ENCODE assay signal across 17 cellular contexts in the genomic region with DNA sequence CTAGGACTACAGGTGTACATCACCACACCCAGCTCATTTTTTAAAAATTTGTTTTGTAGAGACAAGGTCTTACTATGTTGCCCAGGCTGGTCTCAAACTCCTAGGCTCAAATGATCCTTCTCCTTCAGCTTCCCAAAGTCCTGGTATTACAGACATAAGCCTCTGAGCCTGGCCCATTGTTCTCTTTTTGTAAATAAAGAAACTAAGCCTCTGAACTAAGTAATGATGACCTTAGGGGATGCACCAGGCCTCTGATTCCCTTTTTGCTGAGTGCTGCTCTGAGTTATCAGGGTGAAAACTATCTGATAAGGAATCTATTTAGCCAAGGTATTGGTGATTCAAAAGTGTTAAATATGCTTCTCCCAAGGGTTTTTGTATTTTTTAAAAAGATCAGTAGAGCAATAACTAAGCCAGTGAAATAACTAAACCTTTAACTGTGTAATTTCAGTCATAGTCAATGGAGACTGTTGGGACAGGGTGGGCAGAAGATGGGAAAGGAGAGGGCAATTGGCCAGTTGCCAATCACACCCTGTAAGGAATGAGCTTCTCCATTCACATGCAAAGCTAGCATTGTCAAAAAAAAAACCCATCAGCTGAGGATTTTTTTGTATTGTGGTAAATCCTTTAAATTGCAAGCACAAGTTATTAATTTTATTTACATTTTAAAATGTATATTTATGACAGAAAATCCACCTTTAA.
DNase-seq lines count a peak whose midpoint lies in the region; ATAC-seq and TF ChIP-seq lines count a peak whose summit lies in the region.
"Had no signal": no experiment of that assay in that cellular context is flagged by ENCODE, and none has a peak within 500 bp of the region (broad histone marks: within the 10 kb centered on the region; RNA-seq: fewer than 3 reads in every experiment).

No MANE protein-coding gene starts in this region.

- H3K4me1 Mint-ChIP-seq in GM23338 (peaks cover 7% of the 10 kb centered on the region), neural progenitor cell (peaks cover 8% of the 10 kb centered on the region)
- no peaks in the 10 kb centered on the region for H3K4me1 Mint-ChIP-seq in activated CD4-positive, alpha-beta T cell treated with anti-CD3 and anti-CD28 coated beads for 36 hours
- H3K4me1 Mint-ChIP-seq: CD4-positive, alpha-beta memory T cell had no signal

- H3K4me1 ChIP-seq in GM23338 (ENCODE audit: insufficient read depth) = peaks cover 9% of the 10 kb centered on the region
- H3K4me1 ChIP-seq in NT2/D1 (ENCODE audit: insufficient read depth, insufficient read length) = no peaks in the 10 kb centered on the region
- peaks cover 6% of the 10 kb centered on the region for H3K4me1 ChIP-seq in neural progenitor cell
- H3K4me1 ChIP-seq: BE2C had no signal

- no peaks in the 10 kb centered on the region for H4K20me1 ChIP-seq in GM23338 (replicated peaks; ENCODE audit: insufficient read depth)
- H4K20me1 ChIP-seq in neural progenitor cell (ENCODE audit: low read depth) = no peaks in the 10 kb centered on the region

- no peak overlapping the region for H3K9ac ChIP-seq in NT2/D1 (ENCODE audit: insufficient read length, low read depth)
- no peak overlapping the region for H3K9ac ChIP-seq in neural progenitor cell

- H3F3A ChIP-seq in GM23338 (replicated peaks; ENCODE audit: low read depth) = no peaks in the 10 kb centered on the region
- no peaks in the 10 kb centered on the region for H3F3A ChIP-seq in neural progenitor cell (ENCODE audit: low read depth)

- H3K27me3 ChIP-seq in GM23338 (ENCODE audit: insufficient read depth) (no peaks in the 10 kb centered on the region), H7 (ENCODE audit: control insufficient read depth, insufficient read depth, low read length) (no peaks in the 10 kb centered on the region), NT2/D1 (ENCODE audit: insufficient read depth, insufficient read length) (no peaks in the 10 kb centered on the region), neural progenitor cell (no peaks in the 10 kb centered on the region)
- H3K27me3 ChIP-seq: BE2C had no signal

- DNase-seq in GM23338 (ENCODE audit: low spot score) = peak; percentile 17
- DNase-seq in H7 = peak; percentile 15
- DNase-seq in NT2/D1 (ENCODE audit: low read depth, low spot score) = peak; percentile 39
- DNase-seq in neural progenitor cell (ENCODE audit: low spot score) = no peak
- no peak for DNase-seq in activated CD4-positive, alpha-beta T cell treated with anti-CD3 and anti-CD28 coated beads for 36 hours
- DNase-seq in NCI-H1092 treated with DMSO at 0.1 percent for 48 hours (lab: John Stamatoyannopoulos, UW) = no peak
- DNase-seq: BE2C; CD4-positive, alpha-beta memory T cell; DMS79; GOT3; HCEC 1CT; HFFc6; IMR-90 had no signal

- no peaks in the 10 kb centered on the region for H3K27me3 Mint-ChIP-seq in GM23338 (ENCODE audit: insufficient read depth, low read depth, poor library complexity)
- H3K27me3 Mint-ChIP-seq in neural progenitor cell (ENCODE audit: insufficient read depth, low read depth) = no peaks in the 10 kb centered on the region
- H3K27me3 Mint-ChIP-seq in activated CD4-positive, alpha-beta T cell treated with anti-CD3 and anti-CD28 coated beads for 36 hours = peaks cover 8% of the 10 kb centered on the region

- H3K27ac ChIP-seq in GM23338 (ENCODE audit: low read depth) = no peak overlapping the region
- H3K27ac ChIP-seq in neural progenitor cell = no peak overlapping the region
- H3K27ac ChIP-seq: A549, C4-2B, HL-60 had no signal

- H3K9me3 Mint-ChIP-seq in GM23338 = no peaks in the 10 kb centered on the region; the same call in 2 of the 3 replicates
- no peaks in the 10 kb centered on the region for H3K9me3 Mint-ChIP-seq in neural progenitor cell
- H3K9me3 Mint-ChIP-seq in activated CD4-positive, alpha-beta T cell treated with anti-CD3 and anti-CD28 coated beads for 36 hours (ENCODE audit: low read depth) = peaks cover 2% of the 10 kb centered on the region
- H3K9me3 Mint-ChIP-seq: HFFc6 had no signal

- ATAC-seq in GM23338 = peak; percentile 76
- no peak for ATAC-seq in activated CD4-positive, alpha-beta T cell treated with anti-CD3 and anti-CD28 coated beads for 36 hours
- ATAC-seq: A549, GM12878 had no signal

- POLR2A ChIA-PET in activated CD4-positive, alpha-beta T cell treated with anti-CD3 and anti-CD28 coated beads for 36 hours (lab: Charles Lee) = no interaction called here

- H3K9me3 ChIP-seq in NT2/D1 (ENCODE audit: insufficient read depth, low read length) (no peaks in the 10 kb centered on the region), neural progenitor cell (ENCODE audit: low read depth) (no peaks in the 10 kb centered on the region)
- H3K9me3 ChIP-seq: A549, BE2C had no signal

- H3K27ac Mint-ChIP-seq in GM23338 = no peak overlapping the region
- H3K27ac Mint-ChIP-seq in neural progenitor cell = no peak overlapping the region
- H3K27ac Mint-ChIP-seq in activated CD4-positive, alpha-beta T cell treated with anti-CD3 and anti-CD28 coated beads for 36 hours = no peak overlapping the region
- H3K27ac Mint-ChIP-seq: CD4-positive, alpha-beta memory T cell; HFFc6 had no signal

- CTCF ChIA-PET in activated CD4-positive, alpha-beta T cell treated with anti-CD3 and anti-CD28 coated beads for 36 hours (lab: Charles Lee) = no interaction called here

- 0 out of 2 replicates have a peak overlapping the region, but pooled peaks have one; percentile 1 for H3K4me2 ChIP-seq in GM23338
- H3K4me2 ChIP-seq in neural progenitor cell = peak overlapping the region; percentile 5
- H3K4me2 ChIP-seq: A549 had no signal

- no peaks in the 10 kb centered on the region for H3K79me2 ChIP-seq in GM23338 (replicated peaks; ENCODE audit: insufficient read depth)
- H3K79me2 ChIP-seq in neural progenitor cell (ENCODE audit: low read depth) = no peaks in the 10 kb centered on the region

- intact Hi-C loops in activated CD4-positive, alpha-beta T cell treated with anti-CD3 and anti-CD28 coated beads for 36 hours (cut with DNase I, micrococcal nuclease) = no loop called here

- H3K9me2 ChIP-seq in GM23338 (ENCODE audit: insufficient read depth) = no peaks in the 10 kb centered on the region

- H3K4me3 Mint-ChIP-seq in GM23338 (no peak overlapping the region), neural progenitor cell (no peak overlapping the region)
- no peak overlapping the region for H3K4me3 Mint-ChIP-seq in activated CD4-positive, alpha-beta T cell treated with anti-CD3 and anti-CD28 coated beads for 36 hours
- H3K4me3 Mint-ChIP-seq: CD4-positive, alpha-beta memory T cell; HFFc6 had no signal

- no peak overlapping the region for H3K4me3 ChIP-seq in GM23338
- no peak overlapping the region for H3K4me3 ChIP-seq in H7 (ENCODE audit: insufficient read depth, low read depth, low read length)
- no peak overlapping the region for H3K4me3 ChIP-seq in NT2/D1 (ENCODE audit: insufficient read length, low read depth)
- H3K4me3 ChIP-seq in neural progenitor cell = no peak overlapping the region
- H3K4me3 ChIP-seq: A549, GM12878 had no signal

- TF ChIP-seq CTCF in GM23338 (conservative IDR thresholded peaks at IDR 0.05; ENCODE audit: low read depth in 2 of 2) = no peak
- TF ChIP-seq CTCF in neural progenitor cell (IDR thresholded peaks at IDR 0.05) = no peak

- H3K36me3 Mint-ChIP-seq in GM23338 (ENCODE audit: low read depth) = no peaks in the 10 kb centered on the region
- no peaks in the 10 kb centered on the region for H3K36me3 Mint-ChIP-seq in neural progenitor cell
- H3K36me3 Mint-ChIP-seq in activated CD4-positive, alpha-beta T cell treated with anti-CD3 and anti-CD28 coated beads for 36 hours (ENCODE audit: low read depth) = no peaks in the 10 kb centered on the region
- H3K36me3 Mint-ChIP-seq: CD4-positive, alpha-beta memory T cell had no signal

- H3K36me3 ChIP-seq in GM23338 (ENCODE audit: insufficient read depth) = no peaks in the 10 kb centered on the region
- H3K36me3 ChIP-seq in H7 (replicated peaks; ENCODE audit: control insufficient read depth, insufficient read depth, low read length) = no peaks in the 10 kb centered on the region
- no peaks in the 10 kb centered on the region for H3K36me3 ChIP-seq in NT2/D1 (ENCODE audit: insufficient read depth, insufficient read length, low read length)
- no peaks in the 10 kb centered on the region for H3K36me3 ChIP-seq in neural progenitor cell
- H3K36me3 ChIP-seq: BE2C had no signal

- H2AFZ ChIP-seq in GM23338 (no peak overlapping the region), neural progenitor cell (replicated peaks) (no peak overlapping the region)

TF ChIP-seq in GM23338, 12 proteins besides CTCF, POLR2A, EP300 and RAD21 (continues in another document):
- no peak for TF ChIP-seq ZNF331 (CRISPR knock-in tag; IDR thresholded peaks at IDR 0.05; ENCODE audit: low read depth)

Comparison
In these comparisons a context has a peak if more than half of its experiments do, and no peak if none do; other contexts are left out.
1. DNase-seq: peak in GM23338 (single experiment), H7 (single experiment) and NT2/D1 (single experiment); none in neural progenitor cell (single experiment), activated CD4-positive, alpha-beta T cell treated with anti-CD3 and anti-CD28 coated beads for 36 hours (single experiment) and NCI-H1092 treated with DMSO at 0.1 percent for 48 hours (single experiment).